ENCODE assay signal across 8 cellular contexts in the genomic region with DNA sequence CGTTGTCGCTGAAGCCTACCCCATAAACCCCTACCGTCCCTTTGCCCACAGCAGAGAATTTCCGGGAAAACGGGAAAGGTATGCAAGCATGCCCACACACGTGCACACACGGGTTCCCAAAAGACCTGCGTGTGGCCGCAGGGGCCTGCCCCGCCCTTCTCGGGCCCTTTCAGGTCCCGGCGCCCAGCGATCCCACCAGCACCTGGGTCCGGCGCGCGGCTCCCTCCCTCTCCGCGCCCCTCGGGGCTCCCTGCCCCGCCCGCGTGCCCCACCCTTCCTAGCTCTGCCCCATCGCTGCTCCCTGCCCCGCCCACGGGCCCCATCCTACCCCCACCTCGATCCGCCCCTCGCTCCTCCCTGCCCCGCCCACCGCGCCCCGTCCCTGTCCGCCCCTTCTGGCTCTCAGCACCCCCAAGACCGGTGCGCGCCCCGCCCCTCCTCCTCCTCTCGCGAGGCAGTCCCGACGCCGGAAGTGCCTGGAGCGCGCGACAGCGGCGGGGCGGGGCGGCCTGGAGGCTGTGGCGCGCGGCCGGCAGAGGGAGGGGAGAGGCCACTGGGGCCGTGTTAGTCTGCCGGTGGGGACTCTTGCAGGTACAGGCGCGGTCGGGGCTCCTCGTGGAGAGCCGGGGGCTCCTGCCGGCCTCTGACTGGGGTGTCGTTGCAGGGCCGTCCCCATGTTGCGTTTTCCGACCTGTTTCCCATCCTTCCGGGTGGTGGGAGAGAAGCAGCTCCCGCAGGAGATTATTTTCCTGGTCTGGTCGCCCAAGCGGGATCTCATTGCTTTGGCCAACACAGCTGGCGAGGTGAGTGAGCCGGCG. TPM values are rescaled to one million over a fixed set of nuclear protein-coding genes. Genes with fewer than 3 reads are reported as not detected.
DNase-seq lines count a peak whose midpoint lies in the region; ATAC-seq and TF ChIP-seq lines count a peak whose summit lies in the region.

A gene with protein sequence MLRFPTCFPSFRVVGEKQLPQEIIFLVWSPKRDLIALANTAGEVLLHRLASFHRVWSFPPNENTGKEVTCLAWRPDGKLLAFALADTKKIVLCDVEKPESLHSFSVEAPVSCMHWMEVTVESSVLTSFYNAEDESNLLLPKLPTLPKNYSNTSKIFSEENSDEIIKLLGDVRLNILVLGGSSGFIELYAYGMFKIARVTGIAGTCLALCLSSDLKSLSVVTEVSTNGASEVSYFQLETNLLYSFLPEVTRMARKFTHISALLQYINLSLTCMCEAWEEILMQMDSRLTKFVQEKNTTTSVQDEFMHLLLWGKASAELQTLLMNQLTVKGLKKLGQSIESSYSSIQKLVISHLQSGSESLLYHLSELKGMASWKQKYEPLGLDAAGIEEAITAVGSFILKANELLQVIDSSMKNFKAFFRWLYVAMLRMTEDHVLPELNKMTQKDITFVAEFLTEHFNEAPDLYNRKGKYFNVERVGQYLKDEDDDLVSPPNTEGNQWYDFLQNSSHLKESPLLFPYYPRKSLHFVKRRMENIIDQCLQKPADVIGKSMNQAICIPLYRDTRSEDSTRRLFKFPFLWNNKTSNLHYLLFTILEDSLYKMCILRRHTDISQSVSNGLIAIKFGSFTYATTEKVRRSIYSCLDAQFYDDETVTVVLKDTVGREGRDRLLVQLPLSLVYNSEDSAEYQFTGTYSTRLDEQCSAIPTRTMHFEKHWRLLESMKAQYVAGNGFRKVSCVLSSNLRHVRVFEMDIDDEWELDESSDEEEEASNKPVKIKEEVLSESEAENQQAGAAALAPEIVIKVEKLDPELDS (plus strand): TSS at position 510 of the 818 bp plus-strand sequence. CDS start 165 bp downstream, at position 675.

- H3K27ac Mint-ChIP-seq in activated CD4-positive, alpha-beta memory T cell treated with anti-CD3 and anti-CD28 coated beads for 36 hours: peak within 1 kb of the TSS; percentile 72

- H3K4me1 Mint-ChIP-seq in activated CD4-positive, alpha-beta memory T cell treated with anti-CD3 and anti-CD28 coated beads for 36 hours (ENCODE audit: low read depth): peaks cover 6% of the 10 kb centered on the region

- intact Hi-C loops in activated CD4-positive, alpha-beta memory T cell treated with anti-CD3 and anti-CD28 coated beads for 36 hours (cut with micrococcal nuclease): loop anchor here (1.0 to 10.0 kb wide), 7 partner anchors 46 to 902 kb away; partner anchors contain the start of genes DHX15, PI4K2B, SEPSECS and SMIM20
- intact Hi-C loops in lower leg skin (cut with DNase I; ENCODE audit: low total_unique reads): no loop called here

- CTCF ChIA-PET in activated CD4-positive, alpha-beta memory T cell treated with anti-CD3 and anti-CD28 coated beads for 36 hours (lab: Charles Lee): interaction anchor here (1.4 to 5.3 kb wide), 3 partner anchors 10 to 142 kb away, joined by 3 to 34 read pairs (median 25); partner anchors contain the start of gene ZCCHC4

- DNase-seq in CD1c-positive myeloid dendritic cell (ENCODE audit: extremely low spot score): peak; percentile 96
- DNase-seq in NCI-H82 treated with DMSO at 0.1 percent for 48 hours (lab: John Stamatoyannopoulos, UW; ENCODE audit: unreplicated experiment): peak; percentile 81
- peak; percentile 98 for DNase-seq in activated CD4-positive, alpha-beta memory T cell treated with anti-CD3 and anti-CD28 coated beads for 36 hours
- peak; percentile 92 to 98 for DNase-seq in lower leg skin (ENCODE audit: low spot score in 2 of 2)
- DNase-seq in stimulated activated CD4-positive, alpha-beta T cell treated with anti-CD3 and anti-CD28 coated beads, Interleukin-4, amount 100 ng/mL, for 4 hours: peak; percentile 96 to 100

- no peak for TF ChIP-seq POLR2A in lower leg skin (IDR thresholded peaks at IDR 0.05)

- H3K27ac ChIP-seq in duodenal mucosa (ENCODE audit: low read depth, low read length): peak within 1 kb of the TSS; percentile 61

- no peak for TF ChIP-seq CTCF in lower leg skin (IDR thresholded peaks at IDR 0.05)

- no peaks in the 10 kb centered on the region for H3K27me3 ChIP-seq in duodenal mucosa (ENCODE audit: control insufficient read depth in 1 of 2, insufficient read depth in 2 of 2, low read length in 2 of 2)

- no peaks in the 10 kb centered on the region for H3K9me3 ChIP-seq in duodenal mucosa (ENCODE audit: control insufficient read depth in 1 of 2, low read length in 2 of 2)

- no peaks in the 10 kb centered on the region for H3K27me3 Mint-ChIP-seq in activated CD4-positive, alpha-beta memory T cell treated with anti-CD3 and anti-CD28 coated beads for 36 hours

- H3K36me3 ChIP-seq in duodenal mucosa (ENCODE audit: control insufficient read depth in 1 of 2, insufficient read depth in 2 of 2, low read length in 2 of 2): peaks cover 4 to 13% of the 10 kb centered on the region in 2 donors

- POLR2A ChIA-PET in activated CD4-positive, alpha-beta memory T cell treated with anti-CD3 and anti-CD28 coated beads for 36 hours (lab: Charles Lee): interaction anchor here (1.0 to 2.4 kb wide), 6 partner anchors 10 to 536 kb away, joined by 3 to 12 read pairs (median 4); partner anchors contain the start of genes SEPSECS and ZCCHC4

- 1% methylated on average over 34 to 55 of the region's 74 CpGs for WGBS in lower leg skin, 2 donors

- ATAC-seq in GM19438 (IDR thresholded peaks at IDR 0.05; ENCODE audit: low read depth, unreplicated experiment) (peak; percentile 93), HG03571 (IDR thresholded peaks at IDR 0.05; ENCODE audit: unreplicated experiment) (peak; percentile 96)

- H3K9me3 Mint-ChIP-seq in activated CD4-positive, alpha-beta memory T cell treated with anti-CD3 and anti-CD28 coated beads for 36 hours: no peaks in the 10 kb centered on the region

- peaks cover 14 to 15% of the 10 kb centered on the region in 2 donors for H3K4me1 ChIP-seq in duodenal mucosa (ENCODE audit: control insufficient read depth in 1 of 2, insufficient read depth in 2 of 2, low read length in 2 of 2)

- H3K4me3 ChIP-seq in duodenal mucosa (ENCODE audit: low read depth in 1 of 2, low read length in 2 of 2) (peak within 1 kb of the TSS; percentile 71 to 96), lower leg skin (ENCODE audit: low read depth, poor library complexity, severe bottlenecking) (peak within 1 kb of the TSS; percentile 93)

- H3K36me3 Mint-ChIP-seq in activated CD4-positive, alpha-beta memory T cell treated with anti-CD3 and anti-CD28 coated beads for 36 hours: peaks cover 7% of the 10 kb centered on the region

- H3K4me3 Mint-ChIP-seq in activated CD4-positive, alpha-beta memory T cell treated with anti-CD3 and anti-CD28 coated beads for 36 hours: no peak within 1 kb of the TSS

- H3K9ac ChIP-seq in duodenal mucosa (ENCODE audit: low read depth in 1 of 2, low read length in 2 of 2): peak within 1 kb of the TSS; percentile 63 to 89

RNA-seq across cellular contexts. Expression of the gene that starts here (rescaled TPM):
- 10 to 100 TPM; 26.1 to 31.5 TPM for total RNA-seq in activated CD4-positive, alpha-beta memory T cell treated with anti-CD3 and anti-CD28 coated beads for 36 hours
- total RNA-seq in lower leg skin: 10 to 100 TPM; 14.9 to 32.0 (median 19.2) TPM

Comparison
In these comparisons a context has a peak if more than half of its experiments do, and no peak if none do; other contexts are left out.
1. Peak in every context shown above with its lines: DNase-seq, ATAC-seq, H3K4me3 ChIP-seq and H3K27ac ChIP-seq.